ENCODE assay signal across 1 cellular context in genomic region chr10:71265618-71266146, GRCh38.
TF ChIP-seq lines count a peak whose summit lies in the region.

No MANE protein-coding gene starts in this region.

TF ChIP-seq in IMR-90, 13 proteins besides CTCF, POLR2A, EP300 and RAD21:
- TF ChIP-seq RCOR1 (IDR thresholded peaks at IDR 0.05; ENCODE audit: insufficient replicate concordance, low read length) (no peak), FOS (IDR thresholded peaks at IDR 0.05; ENCODE audit: low read depth, low read length) (no peak), ELK1 (IDR thresholded peaks at IDR 0.05; ENCODE audit: borderline replicate concordance, low read depth, low read length) (no peak), CHD1 (IDR thresholded peaks at IDR 0.05; ENCODE audit: low read depth, low read length) (no peak), NFE2L2 (IDR thresholded peaks at IDR 0.05; ENCODE audit: low read depth, low read length) (no peak), MXI1 (IDR thresholded peaks at IDR 0.05; ENCODE audit: borderline replicate concordance, low read depth, low read length) (no peak), USF2 (IDR thresholded peaks at IDR 0.05; ENCODE audit: low read depth, low read length) (no peak), CEBPB (IDR thresholded peaks at IDR 0.05; ENCODE audit: low read depth, low read length) (no peak), SMC3 (IDR thresholded peaks at IDR 0.05; ENCODE audit: low read depth, low read length) (no peak), MAFK (IDR thresholded peaks at IDR 0.05; ENCODE audit: low read depth, low read length) (no peak)
TF ChIP-seq in IMR-90: peak in this region for 0.
